Comparison of ENCODE assay signal across 8 cellular contexts in the genomic region with DNA sequence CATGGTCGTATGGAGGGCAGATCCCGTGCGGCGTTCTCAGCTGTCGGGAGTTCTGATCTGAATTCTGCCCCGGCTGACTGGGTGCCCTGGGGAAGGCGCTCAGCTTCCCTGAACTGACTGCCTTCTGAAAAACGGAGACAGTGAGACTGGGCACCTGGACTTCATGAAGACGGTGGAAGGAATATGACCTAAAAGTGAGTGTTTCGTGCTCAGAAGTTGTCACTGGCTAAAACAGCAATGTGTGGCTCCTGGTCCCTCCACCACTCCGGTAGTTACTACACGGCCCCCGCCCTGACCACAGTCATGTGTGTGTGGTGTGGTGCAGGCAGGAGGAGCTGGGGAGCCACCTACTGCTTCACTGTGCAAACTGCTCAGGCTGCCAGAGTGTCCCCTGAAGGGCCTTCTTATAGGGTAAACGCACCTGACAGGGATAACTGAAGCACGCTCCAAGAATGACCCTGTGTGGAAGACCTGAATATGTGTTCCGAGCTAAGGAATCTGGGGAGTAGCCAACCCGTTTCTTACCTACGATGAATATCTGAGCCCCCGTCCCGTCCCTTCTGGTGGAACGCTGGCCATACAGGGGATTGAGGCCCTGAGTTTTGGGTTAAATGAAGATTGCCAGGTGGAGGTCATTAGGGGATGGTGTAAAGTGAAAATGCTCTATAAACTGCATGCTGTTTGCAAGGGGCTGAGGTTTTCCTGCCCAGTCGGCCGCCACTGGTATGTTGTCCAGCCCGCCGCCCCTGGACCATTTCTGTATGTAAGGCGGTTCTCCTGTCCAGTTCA. TPM values are rescaled to one million over a fixed set of nuclear protein-coding genes. Genes with fewer than 3 reads are reported as not detected.
DNase-seq lines count a peak whose midpoint lies in the region; ATAC-seq and TF ChIP-seq lines count a peak whose summit lies in the region.

No MANE protein-coding gene starts in this region.

- no peaks in the 10 kb centered on the region for H3K36me3 ChIP-seq in IMR-90 (ENCODE audit: control insufficient read depth, insufficient read depth, low read length)
- no peaks in the 10 kb centered on the region for H3K36me3 ChIP-seq in ascending aorta
- H3K36me3 ChIP-seq in skeletal muscle satellite cell (ENCODE audit: insufficient read depth, low read length): no peaks in the 10 kb centered on the region

- H2AFZ ChIP-seq in IMR-90 (replicated peaks; ENCODE audit: low read length, poor library complexity): peak overlapping the region; percentile 60

- H2AK5ac ChIP-seq in IMR-90 (ENCODE audit: low read depth, low read length): no peak overlapping the region

- in situ Hi-C loops in IMR-90 (cut with MboI; ENCODE audit: low sequenced_read_pairs): no loop called here

- TF ChIP-seq CTCF in IMR-90 (conservative IDR thresholded peaks at IDR 0.05; ENCODE audit: low read depth, low read length) (peak; percentile 54), ascending aorta (IDR thresholded peaks at IDR 0.05) (peak; percentile 66 to 82 (median 73))

- no peaks in the 10 kb centered on the region for H3K9me3 ChIP-seq in IMR-90 (ENCODE audit: control insufficient read depth, insufficient read depth, low read length)
- H3K9me3 ChIP-seq in ascending aorta: no peaks in the 10 kb centered on the region
- no peaks in the 10 kb centered on the region for H3K9me3 ChIP-seq in skeletal muscle satellite cell (replicated peaks; ENCODE audit: low read length)

- peaks cover 47% of the 10 kb centered on the region for H3K27me3 ChIP-seq in IMR-90 (ENCODE audit: control insufficient read depth, insufficient read depth, low read length)
- no peaks in the 10 kb centered on the region for H3K27me3 ChIP-seq in ascending aorta
- H3K27me3 ChIP-seq in skeletal muscle satellite cell (ENCODE audit: control insufficient read depth, insufficient read depth, low read length): peaks cover 24% of the 10 kb centered on the region

- H3K23ac ChIP-seq in IMR-90 (ENCODE audit: low read depth, low read length): no peak overlapping the region

- no peak overlapping the region for H2BK20ac ChIP-seq in IMR-90 (ENCODE audit: low read depth, low read length)

- intact Hi-C loops in IMR-90 (cut with micrococcal nuclease) (no loop called here), ascending aorta (cut with DNase I) (loop anchor here (1.0 to 10.0 kb wide), 3 partner anchors 41 to 190 kb away; partner anchors contain the start of gene PNRC2)

- no peak overlapping the region for H2BK120ac ChIP-seq in IMR-90 (ENCODE audit: low read depth, low read length)

- no peak overlapping the region for H4K5ac ChIP-seq in IMR-90 (ENCODE audit: low read depth, low read length)

- dilution Hi-C loops in IMR-90 (cut with HindIII; ENCODE audit: low sequenced_read_pairs, unreplicated experiment): no loop called here

- 58% methylated on average over 22 of the region's 26 CpGs; no CpG with 5 or more reads in 1 of the 2 experiments for WGBS in IMR-90 (ENCODE audit: extremely low coverage in 2 of 2, insufficient read length in 1 of 2), 2 experiments

- peak; percentile 67 for TF ChIP-seq RAD21 in IMR-90 (IDR thresholded peaks at IDR 0.05; ENCODE audit: low read length)

- CTCF ChIA-PET in IMR-90 (lab: Yijun Ruan, JAX): interaction anchor here (0.5 kb wide), 1 partner anchor 82 kb away, joined by 4 read pairs; no protein-coding TSS in a partner anchor

- H3K9me1 ChIP-seq in IMR-90 (ENCODE audit: insufficient read depth, low read length): no peaks in the 10 kb centered on the region

- no peak overlapping the region for H3K18ac ChIP-seq in IMR-90 (ENCODE audit: low read depth, low read length)

- H3K4me2 ChIP-seq in IMR-90 (ENCODE audit: low read depth, low read length): peak overlapping the region; percentile 19; the same call in 1 of the 2 replicates
- H3K4me2 ChIP-seq in skeletal muscle satellite cell (ENCODE audit: low read length): peak overlapping the region; percentile 80

- H3K27ac ChIP-seq in IMR-90 (ENCODE audit: insufficient read depth, low read length) (no peak overlapping the region), ascending aorta (peak overlapping the region; percentile 89 to 96)

- no peak overlapping the region for H4K8ac ChIP-seq in IMR-90 (ENCODE audit: low read depth in 2 of 2, low read length in 2 of 2)

- H3K14ac ChIP-seq in IMR-90 (replicated peaks; ENCODE audit: low read depth, low read length): no peak overlapping the region

- H4K91ac ChIP-seq in IMR-90 (ENCODE audit: insufficient read depth, low read depth, low read length): no peak overlapping the region

- no peak overlapping the region for H3K4ac ChIP-seq in IMR-90 (ENCODE audit: low read depth, low read length)

- no peak overlapping the region for H3K4me3 ChIP-seq in IMR-90 (ENCODE audit: insufficient read depth, low read depth, low read length)
- H3K4me3 ChIP-seq in ascending aorta: peak overlapping the region; percentile 42 to 57
- H3K4me3 ChIP-seq in skeletal muscle satellite cell (ENCODE audit: low read length): peak overlapping the region; percentile 60

- TF ChIP-seq POLR2A in IMR-90 (IDR thresholded peaks at IDR 0.05; ENCODE audit: low read depth, low read length): no peak

- H3K4me1 ChIP-seq in IMR-90 (ENCODE audit: control insufficient read depth, insufficient read depth, low read length) (peaks cover 3% of the 10 kb centered on the region; the same call in 1 of the 2 replicates), ascending aorta (peaks cover 12 to 21% of the 10 kb centered on the region in 2 donors), skeletal muscle satellite cell (ENCODE audit: control insufficient read depth, insufficient read depth, low read length) (peaks cover 33% of the 10 kb centered on the region)

- H2BK5ac ChIP-seq in IMR-90 (ENCODE audit: low read depth, low read length, poor library complexity, severe bottlenecking): no peak overlapping the region

- no peak overlapping the region for H2BK15ac ChIP-seq in IMR-90 (ENCODE audit: low read depth, low read length)

- no peaks in the 10 kb centered on the region for H3K79me1 ChIP-seq in IMR-90 (ENCODE audit: low read depth in 1 of 2, low read length in 2 of 2)

- peak overlapping the region; percentile 10 for H2AK9ac ChIP-seq in IMR-90 (replicated peaks; ENCODE audit: low read depth, low read length, poor library complexity)

- H3K9ac ChIP-seq in IMR-90 (ENCODE audit: low read depth, low read length) (no peak overlapping the region), skeletal muscle satellite cell (ENCODE audit: low read depth, low read length) (peak overlapping the region; percentile 9)

- no TSS peak for BruUV-seq in IMR-90 (replicated peaks; lab: Mats Ljungman, UMichigan)

- ATAC-seq in IMR-90 (ENCODE audit: low read depth) (peak; percentile 84), SK-N-SH treated with all-trans-retinoic acid at 6 μM for 48 hours (peak; percentile 64), HG02852 (IDR thresholded peaks at IDR 0.05; ENCODE audit: unreplicated experiment) (no peak), HG02678 (IDR thresholded peaks at IDR 0.05; ENCODE audit: unreplicated experiment) (no peak)

- H4K20me1 ChIP-seq in IMR-90 (ENCODE audit: insufficient read depth, low read length): no peaks in the 10 kb centered on the region

- DNase-seq in DMS153 treated with DMSO at 0.1 percent for 48 hours (lab: John Stamatoyannopoulos, UW; ENCODE audit: unreplicated experiment): peak; percentile 51
- peak; percentile 65 for DNase-seq in IMR-90
- peak; percentile 46 to 88 for DNase-seq in ascending aorta (ENCODE audit: low spot score in 2 of 2)
- DNase-seq in iPS DF 4.7 (ENCODE audit: extremely low read depth, low spot score): peak; percentile 38

- no peak overlapping the region for H3K56ac ChIP-seq in IMR-90 (ENCODE audit: extremely low read depth, insufficient read depth, low read length)

- POLR2A ChIA-PET in IMR-90 (lab: Charles Lee; ENCODE audit: unreplicated experiment): no interaction called here

TF ChIP-seq in IMR-90, 13 proteins besides CTCF, POLR2A, EP300 and RAD21 (continues in another document):
- TF ChIP-seq BHLHE40 (IDR thresholded peaks at IDR 0.05; ENCODE audit: low read depth, low read length): 0 out of 2 replicates have a peak, but pooled peaks have one; percentile 17
- TF ChIP-seq MXI1 (IDR thresholded peaks at IDR 0.05; ENCODE audit: borderline replicate concordance, low read depth, low read length): no peak
- peak; percentile 63; the same call in 1 of the 2 replicates for TF ChIP-seq MAZ (IDR thresholded peaks at IDR 0.05; ENCODE audit: borderline replicate concordance, low read depth, low read length)

TF ChIP-seq in SK-N-SH treated with all-trans-retinoic acid at 6 μM for 48 hours, 23 proteins besides CTCF, POLR2A, EP300 and RAD21 (continues in another document):
- no peak for TF ChIP-seq CSDC2 (CRISPR knock-in tag; IDR thresholded peaks at IDR 0.05)
- TF ChIP-seq ZNF565 (CRISPR knock-in tag; conservative IDR thresholded peaks at IDR 0.05; ENCODE audit: low read depth): no peak
- no peak for TF ChIP-seq ZNF8 (CRISPR knock-in tag; IDR thresholded peaks at IDR 0.05)
- no peak for TF ChIP-seq ZFP3 (CRISPR knock-in tag; IDR thresholded peaks at IDR 0.05)
- no peak for TF ChIP-seq CREB5 (CRISPR knock-in tag; IDR thresholded peaks at IDR 0.05; ENCODE audit: low read depth)

RNA-seq across cellular contexts. Expression of gene MYOM3, which starts 0.6 kb away (rescaled TPM):
- total RNA-seq in IMR-90 (2012; rRNA removed): not detected in 2 replicates
- 0.03 TPM in 1 of 2 replicates, not detected in the other for polyA plus RNA-seq in IMR-90 (2012; rRNA removed)
- 0.01 TPM in 2 replicates for polyA plus RNA-seq in IMR-90 (2012; cell fraction: cytosol; rRNA removed)
- 0.01 TPM in 2 replicates for polyA plus RNA-seq in IMR-90 (2012; cell fraction: nucleus; rRNA removed; ENCODE audit: low replicate concordance)
- 1.2 TPM for total RNA-seq in ascending aorta
- 0.25 and 2.0 TPM in 2 replicates for total RNA-seq in skeletal muscle satellite cell (2012; rRNA removed)

RNA-seq across cellular contexts. Expression of gene IL22RA1, which starts 30.4 kb away (rescaled TPM):
- total RNA-seq in IMR-90 (2012; rRNA removed) (not detected in 2 replicates), ascending aorta (not detected)
- polyA plus RNA-seq in IMR-90 (2012; rRNA removed): not detected in 2 replicates
- polyA plus RNA-seq in IMR-90 (2012; cell fraction: cytosol; rRNA removed): 0.02 TPM in 1 of 2 replicates, not detected in the other
- polyA plus RNA-seq in IMR-90 (2012; cell fraction: nucleus; rRNA removed; ENCODE audit: low replicate concordance): not detected in 2 replicates
- 0.22 TPM in 1 of 2 replicates, not detected in the other for total RNA-seq in skeletal muscle satellite cell (2012; rRNA removed)

Comparison
In these comparisons a context has a peak if more than half of its experiments do, and no peak if none do; other contexts are left out.
1. ATAC-seq: peak in IMR-90 (single experiment) and SK-N-SH treated with all-trans-retinoic acid at 6 μM for 48 hours (single experiment); none in HG02852 (single experiment) and HG02678 (single experiment).
2. Peak in every context shown above with its lines, with median percentiles within 50 percentile points of each other: DNase-seq.